ENCODE assay signal across 14 cellular contexts in the genomic region with DNA sequence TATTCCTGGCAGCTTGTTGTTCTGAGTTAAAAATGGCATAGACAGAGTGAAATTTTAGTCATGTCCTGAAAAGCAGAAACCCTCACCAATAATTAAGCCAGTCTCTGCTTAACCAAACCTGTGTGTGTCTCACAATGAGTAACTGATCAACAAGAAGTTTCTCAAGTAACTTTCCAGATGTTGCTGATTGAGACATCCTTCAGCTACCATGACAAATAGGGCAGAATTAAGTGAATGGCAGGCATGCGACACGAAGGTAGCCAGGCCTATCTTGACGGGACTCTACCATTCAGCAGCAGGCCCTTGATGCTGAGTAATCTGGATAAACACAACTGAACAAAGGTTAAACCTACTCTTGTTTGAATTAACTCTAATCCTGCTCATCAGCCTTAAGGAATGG.
A peak's percentile ranks its signal among the peaks of the same experiment; 100 is the strongest.
DNase-seq lines count a peak whose midpoint lies in the region; ATAC-seq and TF ChIP-seq lines count a peak whose summit lies in the region.
"Had no signal": no experiment of that assay in that cellular context is flagged by ENCODE, and none has a peak within 500 bp of the region (broad histone marks: within the 10 kb centered on the region; RNA-seq: fewer than 3 reads in every experiment).

No MANE protein-coding gene starts in this region.

- no peak overlapping the region for H3K4me3 ChIP-seq in fibroblast of mammary gland (ENCODE audit: control insufficient read depth, low read depth, low read length)

- no peaks in the 10 kb centered on the region for H3K27me3 Mint-ChIP-seq in stimulated activated naive CD8-positive, alpha-beta T cell treated with anti-CD3 and anti-CD28 coated beads, Interleukin-15, amount 100 ng/mL, for 72 hours
- H3K27me3 Mint-ChIP-seq in WTC11 (ENCODE audit: low read depth): no peaks in the 10 kb centered on the region
- H3K27me3 Mint-ChIP-seq: central memory CD8-positive, alpha-beta T cell; progenitor cell of endocrine pancreas had no signal

- H3K36me3 Mint-ChIP-seq in WTC11: no peaks in the 10 kb centered on the region

- POLR2A ChIA-PET in WTC11 (lab: Charles Lee): no interaction called here

- H3K27ac Mint-ChIP-seq in stimulated activated naive CD8-positive, alpha-beta T cell treated with anti-CD3 and anti-CD28 coated beads, Interleukin-15, amount 100 ng/mL, for 72 hours: no peak overlapping the region
- H3K27ac Mint-ChIP-seq in WTC11: no peak overlapping the region
- H3K27ac Mint-ChIP-seq: progenitor cell of endocrine pancreas had no signal

- DNase-seq in fibroblast of mammary gland (ENCODE audit: low read depth) (peak; percentile 18), cerebellum (ENCODE audit: low spot score) (no peak), WTC11 (ENCODE audit: low spot score) (no peak), MV-4-11 (lab: John Stamatoyannopoulos, UW) (no peak)
- no peak for DNase-seq in stimulated activated naive CD8-positive, alpha-beta T cell treated with anti-CD3 and anti-CD28 coated beads, Interleukin-15, amount 100 ng/mL, for 72 hours
- DNase-seq: activated CD4-positive, CD25-positive, alpha-beta regulatory T cell treated with anti-CD3 and anti-CD28 coated beads, Interleukin-2, amount 50 U/mL, for 72 hours; activated gamma-delta T cell treated with Interleukin-2 at 50 U/mL for 16 hours; KG1; SIG-M5 had no signal

- no peaks in the 10 kb centered on the region for H3K4me1 Mint-ChIP-seq in stimulated activated naive CD8-positive, alpha-beta T cell treated with anti-CD3 and anti-CD28 coated beads, Interleukin-15, amount 100 ng/mL, for 72 hours
- H3K4me1 Mint-ChIP-seq in WTC11: no peaks in the 10 kb centered on the region
- H3K4me1 Mint-ChIP-seq: central memory CD8-positive, alpha-beta T cell had no signal

- CTCF ChIA-PET in WTC11 (lab: Charles Lee): no interaction called here

- no peak overlapping the region for H3K4me3 Mint-ChIP-seq in stimulated activated naive CD8-positive, alpha-beta T cell treated with anti-CD3 and anti-CD28 coated beads, Interleukin-15, amount 100 ng/mL, for 72 hours
- H3K4me3 Mint-ChIP-seq in WTC11: no peak overlapping the region
- H3K4me3 Mint-ChIP-seq: central memory CD8-positive, alpha-beta T cell had no signal

- TF ChIP-seq CTCF in fibroblast of mammary gland (conservative IDR thresholded peaks at IDR 0.05; ENCODE audit: control insufficient read depth, insufficient read depth, low read depth, low read length) (no peak), WTC11 (IDR thresholded peaks at IDR 0.05) (no peak)

- peaks cover 2 to 7% of the 10 kb centered on the region in 2 donors for H3K9me3 Mint-ChIP-seq in stimulated activated naive CD8-positive, alpha-beta T cell treated with anti-CD3 and anti-CD28 coated beads, Interleukin-15, amount 100 ng/mL, for 72 hours
- peaks cover 11% of the 10 kb centered on the region for H3K9me3 Mint-ChIP-seq in WTC11
- H3K9me3 Mint-ChIP-seq: central memory CD8-positive, alpha-beta T cell had no signal

- ATAC-seq in GM18508 (IDR thresholded peaks at IDR 0.05; ENCODE audit: insufficient read depth, unreplicated experiment): peak; percentile 92
- ATAC-seq in GM21786 (IDR thresholded peaks at IDR 0.05; ENCODE audit: unreplicated experiment): peak; percentile 75
- ATAC-seq in HG03378 (IDR thresholded peaks at IDR 0.05; ENCODE audit: unreplicated experiment): peak; percentile 88
- ATAC-seq in stimulated activated naive CD8-positive, alpha-beta T cell treated with anti-CD3 and anti-CD28 coated beads, Interleukin-15, amount 100 ng/mL, for 72 hours: no peak
- ATAC-seq in WTC11: no peak

TF ChIP-seq in WTC11, 78 proteins besides CTCF, POLR2A, EP300 and RAD21:
- TF ChIP-seq ZNF396 (CRISPR knock-in tag; IDR thresholded peaks at IDR 0.05; ENCODE audit: borderline replicate concordance) (no peak), GABPB1 (CRISPR knock-in tag; IDR thresholded peaks at IDR 0.05) (no peak), ETV6 (CRISPR knock-in tag; IDR thresholded peaks at IDR 0.05) (no peak), ESRRA (CRISPR knock-in tag; IDR thresholded peaks at IDR 0.05; ENCODE audit: borderline replicate concordance) (no peak), ZNF671 (CRISPR knock-in tag; IDR thresholded peaks at IDR 0.05) (no peak), ZNF425 (CRISPR knock-in tag; conservative IDR thresholded peaks at IDR 0.05) (no peak)
- TF ChIP-seq, protein P1, sequence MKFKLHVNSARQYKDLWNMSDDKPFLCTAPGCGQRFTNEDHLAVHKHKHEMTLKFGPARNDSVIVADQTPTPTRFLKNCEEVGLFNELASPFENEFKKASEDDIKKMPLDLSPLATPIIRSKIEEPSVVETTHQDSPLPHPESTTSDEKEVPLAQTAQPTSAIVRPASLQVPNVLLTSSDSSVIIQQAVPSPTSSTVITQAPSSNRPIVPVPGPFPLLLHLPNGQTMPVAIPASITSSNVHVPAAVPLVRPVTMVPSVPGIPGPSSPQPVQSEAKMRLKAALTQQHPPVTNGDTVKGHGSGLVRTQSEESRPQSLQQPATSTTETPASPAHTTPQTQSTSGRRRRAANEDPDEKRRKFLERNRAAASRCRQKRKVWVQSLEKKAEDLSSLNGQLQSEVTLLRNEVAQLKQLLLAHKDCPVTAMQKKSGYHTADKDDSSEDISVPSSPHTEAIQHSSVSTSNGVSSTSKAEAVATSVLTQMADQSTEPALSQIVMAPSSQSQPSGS (CRISPR knock-in tag; IDR thresholded peaks at IDR 0.05; ENCODE audit: borderline replicate concordance, low read depth): no peak

Comparison
In these comparisons a context has a peak if more than half of its experiments do, and no peak if none do; other contexts are left out.
1. ATAC-seq: peak in GM18508 (single experiment), GM21786 (single experiment) and HG03378 (single experiment); none in stimulated activated naive CD8-positive, alpha-beta T cell treated with anti-CD3 and anti-CD28 coated beads, Interleukin-15, amount 100 ng/mL, for 72 hours (single experiment) and WTC11 (single experiment).